9 cellular contexts compared by ENCODE assay signal in the genomic region with DNA sequence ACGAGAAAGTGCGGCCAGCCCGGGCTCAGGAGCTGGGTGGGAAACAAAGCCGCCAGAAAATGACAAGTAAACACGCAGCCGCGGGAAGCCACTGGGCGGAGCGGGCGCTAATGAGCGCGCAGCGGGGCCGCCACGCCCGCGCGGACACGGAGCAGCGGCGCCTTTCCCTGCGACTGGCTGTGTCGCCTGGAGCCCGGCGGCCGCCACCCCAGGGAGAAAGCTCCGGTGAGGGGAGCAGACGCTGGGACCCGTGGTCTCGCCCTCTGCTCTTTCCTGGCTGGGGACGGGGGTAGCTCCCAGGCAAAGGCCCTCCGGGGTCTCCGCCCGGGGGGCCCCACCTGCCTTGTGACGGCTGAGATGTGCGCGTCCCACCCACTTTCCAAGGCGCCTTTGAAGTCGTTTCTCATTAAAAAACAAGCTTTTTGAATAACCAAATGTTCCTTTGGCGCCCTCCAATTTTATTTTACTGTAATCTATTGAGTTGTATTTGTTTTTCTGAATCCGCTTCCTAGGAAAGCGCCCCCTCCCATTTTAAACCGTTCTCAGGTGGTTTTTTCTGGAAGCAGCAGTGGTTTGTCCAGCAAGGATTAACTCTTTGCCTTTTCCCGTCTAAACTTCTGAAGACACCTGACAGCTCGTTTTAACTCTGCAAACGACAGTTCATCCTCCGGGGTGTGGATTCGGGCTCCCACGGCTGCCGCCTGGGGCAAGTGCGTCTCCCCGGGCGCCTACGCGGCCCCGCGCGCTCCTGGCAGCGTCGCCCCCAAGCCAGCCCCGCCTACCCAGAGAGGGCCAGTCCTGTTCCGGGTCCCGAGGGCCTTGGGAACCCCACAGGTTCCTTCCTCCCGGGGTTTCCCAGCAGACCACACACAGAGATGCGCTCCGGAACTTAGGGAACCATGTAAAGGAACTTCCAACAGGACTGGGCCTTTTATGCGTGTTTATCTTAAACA. TPM values are rescaled to one million over a fixed set of nuclear protein-coding genes. Genes with fewer than 3 reads are reported as not detected.
DNase-seq lines count a peak whose midpoint lies in the region; ATAC-seq and TF ChIP-seq lines count a peak whose summit lies in the region.
"Had no signal": no experiment of that assay in that cellular context is flagged by ENCODE, and none has a peak within 500 bp of the region (broad histone marks: within the 10 kb centered on the region; RNA-seq: fewer than 3 reads in every experiment).

No MANE protein-coding gene starts in this region.

- TF ChIP-seq POLR2A in GM18505 (IDR thresholded peaks at IDR 0.05; ENCODE audit: borderline replicate concordance, extremely low read depth, insufficient read depth, insufficient read length), result no peak

- POLR2A ChIA-PET in Panc1 (lab: Charles Lee), result interaction anchor here (0.6 to 0.7 kb wide), 2 partner anchors 20 to 363 kb away, joined by 3 read pairs; no protein-coding TSS in a partner anchor

- ATAC-seq in Panc1, result no peak
- no peak for ATAC-seq in GM18505 (IDR thresholded peaks at IDR 0.05; ENCODE audit: unreplicated experiment)

- H3K9me3 Mint-ChIP-seq in nephron, result no peaks in the 10 kb centered on the region

- H3K27me3 Mint-ChIP-seq in nephron (ENCODE audit: low read depth), result peaks cover 71% of the 10 kb centered on the region

- H3K27ac ChIP-seq in Panc1 (ENCODE audit: low read length), result no peak overlapping the region
- H3K27ac ChIP-seq in ectodermal cell (ENCODE audit: insufficient read depth, low read depth, low read length, poor library complexity, severe bottlenecking), result no peak overlapping the region
- H3K27ac ChIP-seq: 22Rv1 had no signal

- BruUV-seq in Panc1 (replicated peaks; lab: Mats Ljungman, UMichigan), result no TSS peak

- no peaks in the 10 kb centered on the region for H3K9me3 ChIP-seq in Panc1 (ENCODE audit: control insufficient read depth, insufficient read depth, low read depth, low read length)
- no peaks in the 10 kb centered on the region for H3K9me3 ChIP-seq in ectodermal cell (ENCODE audit: control insufficient read depth, low read length)

- WGBS in ectodermal cell, 2 experiments, result 1% methylated on average over 66 to 67 of the region's 67 CpGs

- DNase-seq in DMS 273 (lab: John Stamatoyannopoulos, UW; ENCODE audit: unreplicated experiment), result peak; percentile 52
- DNase-seq in DMS 273 treated with DMSO at 0.1 percent for 48 hours (lab: John Stamatoyannopoulos, UW), result no peak
- no peak for DNase-seq in Panc1 (ENCODE audit: low read depth, low spot score)
- DNase-seq in NAMALWA (ENCODE audit: low spot score), result no peak
- DNase-seq in SW 1271 (lab: John Stamatoyannopoulos, UW), result no peak

- H3K36me3 ChIP-seq in Panc1 (ENCODE audit: control insufficient read depth, insufficient read depth, low read length), result no peaks in the 10 kb centered on the region
- H3K36me3 ChIP-seq in ectodermal cell (ENCODE audit: control insufficient read depth, insufficient read depth, low read length), result no peaks in the 10 kb centered on the region

- H3K4me1 Mint-ChIP-seq in nephron, result no peaks in the 10 kb centered on the region

- TF ChIP-seq CTCF in Panc1 (IDR thresholded peaks at IDR 0.05) (no peak), nephron (IDR thresholded peaks at IDR 0.05; ENCODE audit: unreplicated experiment in 3 of 3) (no peak)

- H3K27ac Mint-ChIP-seq in nephron, result no peak overlapping the region

- in situ Hi-C loops in Panc1 (cut with HindIII; ENCODE audit: low pct_unique_long_range_greater_than_20kb, low sequenced_read_pairs), result no loop called here

- intact Hi-C loops in Panc1 (cut with micrococcal nuclease; ENCODE audit: unreplicated experiment), result no loop called here

- peak overlapping the region; percentile 4 to 5; a peak in 2 of 4 replicates for H3K4me3 ChIP-seq in Panc1 (ENCODE audit: low read depth in 2 of 2, low read length in 2 of 2)
- H3K4me3 ChIP-seq in ectodermal cell (ENCODE audit: insufficient read depth, low read depth, low read length), result peak overlapping the region; percentile 25

- H3K27me3 ChIP-seq in Panc1 (ENCODE audit: control insufficient read depth, insufficient read depth, low read length), result peaks cover 9% of the 10 kb centered on the region
- peaks cover 68% of the 10 kb centered on the region for H3K27me3 ChIP-seq in ectodermal cell (ENCODE audit: control insufficient read depth, insufficient read depth, low read length, poor library complexity, severe bottlenecking)

- CTCF ChIA-PET in Panc1 (lab: Charles Lee), result no interaction called here

- H3K36me3 Mint-ChIP-seq in nephron (ENCODE audit: low read depth), result no peaks in the 10 kb centered on the region

- H3K4me1 ChIP-seq in Panc1 (ENCODE audit: control insufficient read depth, insufficient read depth, low read length) (no peaks in the 10 kb centered on the region), ectodermal cell (ENCODE audit: control insufficient read depth, insufficient read depth, low read length) (peaks cover 9% of the 10 kb centered on the region)

- peak overlapping the region; percentile 80 to 82 (median 82) for H3K4me3 Mint-ChIP-seq in nephron

RNA-seq across cellular contexts. Expression of a gene that starts 54.6 kb away (rescaled TPM):
- 0.23 TPM for total RNA-seq in Panc1 (2021; ENCODE audit: unreplicated experiment)
- 0.15 TPM for polyA plus RNA-seq in Panc1 (2012; ENCODE audit: insufficient read length)
- 0.20 TPM for polyA plus RNA-seq in ectodermal cell (2013, experiment 1 of 4)
- polyA plus RNA-seq in ectodermal cell (2013, experiment 2 of 4), result 0.20 TPM
- 0.11 TPM for polyA plus RNA-seq in ectodermal cell (2013, experiment 3 of 4)
- 0.08 TPM for polyA plus RNA-seq in ectodermal cell (2013, experiment 4 of 4)
